Comparison of ENCODE assay signal across 18 cellular contexts in genomic region chr4:177242651-177243296, GRCh38.
DNase-seq lines count a peak whose midpoint lies in the region; ATAC-seq and TF ChIP-seq lines count a peak whose summit lies in the region.
"Had no signal": no experiment of that assay in that cellular context is flagged by ENCODE, and none has a peak within 500 bp of the region (broad histone marks: within the 10 kb centered on the region; RNA-seq: fewer than 3 reads in every experiment).

No MANE protein-coding gene starts in this region.

- intact Hi-C loops in activated CD4-positive, alpha-beta T cell treated with anti-CD3 and anti-CD28 coated beads, Interleukin-2, amount 10 ng/mL, durations not matched to agents 24 days and 14 days (cut with micrococcal nuclease) = no loop called here
- intact Hi-C loops in mucosa of descending colon (cut with DNase I, micrococcal nuclease) = no loop called here
- intact Hi-C loops in gastrocnemius medialis (cut with DNase I; ENCODE audit: low total_unique reads) = no loop called here

- no peak overlapping the region for H3K4me3 ChIP-seq in GM23248
- no peak overlapping the region for H3K4me3 ChIP-seq in fibroblast of lung (replicated peaks in 1 of 4; ENCODE audit: control extremely low read depth in 1 of 4, insufficient read depth in 1 of 4, low read depth in 3 of 4, low read length in 4 of 4)
- H3K4me3 ChIP-seq in mucosa of descending colon = no peak overlapping the region
- H3K4me3 ChIP-seq in gastrocnemius medialis = no peak overlapping the region

- no peak for ATAC-seq in T-helper 17 cell
- ATAC-seq in mucosa of descending colon = no peak
- no peak for ATAC-seq in esophagus mucosa
- no peak for ATAC-seq in gastrocnemius medialis
- ATAC-seq: HCT116 had no signal

- H3K79me2 ChIP-seq in GM23248 (ENCODE audit: insufficient read depth) (no peaks in the 10 kb centered on the region), fibroblast of lung (ENCODE audit: control insufficient read depth, insufficient read depth, low read length) (no peaks in the 10 kb centered on the region)

- H3K4me3 Mint-ChIP-seq in activated CD4-positive, alpha-beta T cell treated with anti-CD3 and anti-CD28 coated beads, Interleukin-2, amount 10 ng/mL, durations not matched to agents 7 days and 5 days = no peak overlapping the region
- H3K4me3 Mint-ChIP-seq in activated CD4-positive, alpha-beta T cell treated with anti-CD3 and anti-CD28 coated beads, Interleukin-2, amount 10 ng/mL, durations not matched to agents 24 days and 14 days = no peak overlapping the region
- peak overlapping the region; percentile 7 for H3K4me3 Mint-ChIP-seq in T-helper 17 cell
- H3K4me3 Mint-ChIP-seq: CD14-positive monocyte had no signal

- peaks cover 2% of the 10 kb centered on the region for H3K9me3 Mint-ChIP-seq in activated CD4-positive, alpha-beta T cell treated with anti-CD3 and anti-CD28 coated beads, Interleukin-2, amount 10 ng/mL, durations not matched to agents 7 days and 5 days
- no peaks in the 10 kb centered on the region for H3K9me3 Mint-ChIP-seq in activated CD4-positive, alpha-beta T cell treated with anti-CD3 and anti-CD28 coated beads, Interleukin-2, amount 10 ng/mL, durations not matched to agents 24 days and 14 days
- H3K9me3 Mint-ChIP-seq: CD14-positive monocyte had no signal

- H3K27me3 ChIP-seq in GM23248 (replicated peaks; ENCODE audit: insufficient read depth) = no peaks in the 10 kb centered on the region
- no peaks in the 10 kb centered on the region for H3K27me3 ChIP-seq in fibroblast of lung (ENCODE audit: control insufficient read depth, insufficient read depth, low read length)
- no peaks in the 10 kb centered on the region for H3K27me3 ChIP-seq in gastrocnemius medialis

- CTCF ChIA-PET in activated CD4-positive, alpha-beta T cell treated with anti-CD3 and anti-CD28 coated beads, Interleukin-2, amount 10 ng/mL, durations not matched to agents 7 days and 5 days (lab: Charles Lee) = no interaction called here

- H3K36me3 Mint-ChIP-seq in activated CD4-positive, alpha-beta T cell treated with anti-CD3 and anti-CD28 coated beads, Interleukin-2, amount 10 ng/mL, durations not matched to agents 7 days and 5 days (ENCODE audit: low read depth) = no peaks in the 10 kb centered on the region
- H3K36me3 Mint-ChIP-seq in activated CD4-positive, alpha-beta T cell treated with anti-CD3 and anti-CD28 coated beads, Interleukin-2, amount 10 ng/mL, durations not matched to agents 24 days and 14 days (ENCODE audit: low read depth) = peaks cover 1% of the 10 kb centered on the region
- no peaks in the 10 kb centered on the region for H3K36me3 Mint-ChIP-seq in T-helper 17 cell (ENCODE audit: low read depth)
- H3K36me3 Mint-ChIP-seq: CD14-positive monocyte had no signal

- H3K4me2 ChIP-seq in GM23248 (ENCODE audit: unreplicated experiment) (no peak overlapping the region), fibroblast of lung (ENCODE audit: extremely low read depth, insufficient read depth, low read length) (no peak overlapping the region)

- peaks cover 17% of the 10 kb centered on the region for H3F3A ChIP-seq in GM23248 (ENCODE audit: insufficient read depth)

- H3K27ac ChIP-seq in GM23248 (no peak overlapping the region), fibroblast of lung (ENCODE audit: insufficient read depth, low read length) (no peak overlapping the region), gastrocnemius medialis (no peak overlapping the region)
- H3K27ac ChIP-seq: 22Rv1 had no signal

- POLR2A ChIA-PET in activated CD4-positive, alpha-beta T cell treated with anti-CD3 and anti-CD28 coated beads, Interleukin-2, amount 10 ng/mL, durations not matched to agents 7 days and 5 days (lab: Charles Lee) = no interaction called here

- H2AFZ ChIP-seq in GM23248 (no peak overlapping the region), fibroblast of lung (ENCODE audit: low read length) (no peak overlapping the region)

- H3K27ac Mint-ChIP-seq in activated CD4-positive, alpha-beta T cell treated with anti-CD3 and anti-CD28 coated beads, Interleukin-2, amount 10 ng/mL, durations not matched to agents 7 days and 5 days = peak overlapping the region; percentile 52
- no peak overlapping the region for H3K27ac Mint-ChIP-seq in activated CD4-positive, alpha-beta T cell treated with anti-CD3 and anti-CD28 coated beads, Interleukin-2, amount 10 ng/mL, durations not matched to agents 24 days and 14 days
- H3K27ac Mint-ChIP-seq in T-helper 17 cell = no peak overlapping the region
- H3K27ac Mint-ChIP-seq: CD14-positive monocyte had no signal

- H3K9ac ChIP-seq in GM23248 (no peak overlapping the region), fibroblast of lung (ENCODE audit: insufficient read depth, low read length) (no peak overlapping the region)

- H3K4me1 ChIP-seq in GM23248 (ENCODE audit: insufficient read depth) (peaks cover 31% of the 10 kb centered on the region), fibroblast of lung (ENCODE audit: control insufficient read depth, extremely low read depth, insufficient read depth, low read length) (peaks cover 8% of the 10 kb centered on the region), mucosa of descending colon (ENCODE audit: low read depth) (no peaks in the 10 kb centered on the region), gastrocnemius medialis (no peaks in the 10 kb centered on the region)

- no peaks in the 10 kb centered on the region for H4K20me1 ChIP-seq in GM23248 (ENCODE audit: insufficient read depth)
- no peaks in the 10 kb centered on the region for H4K20me1 ChIP-seq in fibroblast of lung (ENCODE audit: control insufficient read depth, extremely low read depth, insufficient read depth, low read length)

- in situ Hi-C loops in GM23248 (cut with MboI) (loop anchor here (25.0 kb wide), 1 partner anchor 855 kb away; no protein-coding TSS in a partner anchor), gastrocnemius medialis (cut with MboI; ENCODE audit: low sequenced_read_pairs in 4 of 4) (no loop called here)

- no peak for DNase-seq in activated CD4-positive, alpha-beta T cell treated with anti-CD3 and anti-CD28 coated beads, Interleukin-2, amount 10 ng/mL, durations not matched to agents 7 days and 5 days
- DNase-seq in activated CD4-positive, alpha-beta T cell treated with anti-CD3 and anti-CD28 coated beads, Interleukin-2, amount 10 ng/mL, durations not matched to agents 24 days and 14 days = no peak
- peak; percentile 23 for DNase-seq in GM23248
- DNase-seq in T-helper 17 cell = no peak
- DNase-seq in fibroblast of lung (ENCODE audit: low read depth in 2 of 2) = peak; percentile 38 to 40
- DNase-seq in mucosa of descending colon = no peak
- no peak for DNase-seq in gastrocnemius medialis
- DNase-seq: GF-D8, GOT3, NCI-H1105, NCI-H2081 treated with DMSO at 0.1 percent for 48 hours, NCI-H82, RPMI8226, SHP77 treated with DMSO at 0.1 percent for 48 hours had no signal

- WGBS in GM23248 (ENCODE audit: low coverage in 1 of 2, low lambda C conversion rate in 2 of 2, missing lambda C conversion rate in 2 of 2), 2 experiments = 88 to 90% methylated on average over 7 of the region's 7 CpGs

- H3K4me1 Mint-ChIP-seq in activated CD4-positive, alpha-beta T cell treated with anti-CD3 and anti-CD28 coated beads, Interleukin-2, amount 10 ng/mL, durations not matched to agents 7 days and 5 days = peaks cover 10% of the 10 kb centered on the region
- peaks cover 7% of the 10 kb centered on the region for H3K4me1 Mint-ChIP-seq in activated CD4-positive, alpha-beta T cell treated with anti-CD3 and anti-CD28 coated beads, Interleukin-2, amount 10 ng/mL, durations not matched to agents 24 days and 14 days
- no peaks in the 10 kb centered on the region for H3K4me1 Mint-ChIP-seq in T-helper 17 cell
- H3K4me1 Mint-ChIP-seq: CD14-positive monocyte had no signal

- no peaks in the 10 kb centered on the region for H3K27me3 Mint-ChIP-seq in activated CD4-positive, alpha-beta T cell treated with anti-CD3 and anti-CD28 coated beads, Interleukin-2, amount 10 ng/mL, durations not matched to agents 7 days and 5 days
- H3K27me3 Mint-ChIP-seq in activated CD4-positive, alpha-beta T cell treated with anti-CD3 and anti-CD28 coated beads, Interleukin-2, amount 10 ng/mL, durations not matched to agents 24 days and 14 days = peaks cover 4% of the 10 kb centered on the region
- H3K27me3 Mint-ChIP-seq in T-helper 17 cell = peaks cover 12% of the 10 kb centered on the region

- H3K36me3 ChIP-seq in GM23248 (ENCODE audit: low read depth) (no peaks in the 10 kb centered on the region), fibroblast of lung (ENCODE audit: control insufficient read depth, insufficient read depth, low read length) (no peaks in the 10 kb centered on the region), mucosa of descending colon (ENCODE audit: low read depth) (no peaks in the 10 kb centered on the region), gastrocnemius medialis (no peaks in the 10 kb centered on the region)

- TF ChIP-seq POLR2A in gastrocnemius medialis (IDR thresholded peaks at IDR 0.05) = no peak

- TF ChIP-seq CTCF in fibroblast of lung (conservative IDR thresholded peaks at IDR 0.05 in 1 of 2, IDR thresholded peaks at IDR 0.05 in 1 of 2; ENCODE audit: low read depth in 1 of 2, low read length in 2 of 2) (no peak), mucosa of descending colon (IDR thresholded peaks at IDR 0.05) (no peak), gastrocnemius medialis (IDR thresholded peaks at IDR 0.05 in 4 of 5, conservative IDR thresholded peaks at IDR 0.05 in 1 of 5) (no peak)

- H3K9me3 ChIP-seq in GM23248 (ENCODE audit: low read depth) = no peaks in the 10 kb centered on the region
- no peaks in the 10 kb centered on the region for H3K9me3 ChIP-seq in T-helper 17 cell (ENCODE audit: control insufficient read depth, low read length, poor library complexity, severe bottlenecking)
- no peaks in the 10 kb centered on the region for H3K9me3 ChIP-seq in fibroblast of lung (ENCODE audit: control insufficient read depth, insufficient read depth, low read depth, low read length)
- no peaks in the 10 kb centered on the region for H3K9me3 ChIP-seq in mucosa of descending colon
- H3K9me3 ChIP-seq in gastrocnemius medialis = no peaks in the 10 kb centered on the region

- no peaks in the 10 kb centered on the region for H3K9me2 ChIP-seq in GM23248 (ENCODE audit: insufficient read depth)

Comparison
In these comparisons a context has a peak if more than half of its experiments do, and no peak if none do; other contexts are left out.
1. DNase-seq: peak in GM23248 (single experiment) and fibroblast of lung (2 of 2); none in activated CD4-positive, alpha-beta T cell treated with anti-CD3 and anti-CD28 coated beads, Interleukin-2, amount 10 ng/mL, durations not matched to agents 7 days and 5 days (single experiment), activated CD4-positive, alpha-beta T cell treated with anti-CD3 and anti-CD28 coated beads, Interleukin-2, amount 10 ng/mL, durations not matched to agents 24 days and 14 days (single experiment), T-helper 17 cell (0 of 3), mucosa of descending colon (0 of 3) and gastrocnemius medialis (0 of 2).